In genomic region chr4:87497586-87497985, GRCh38 we compare ENCODE assay signal across 21 cellular contexts. TPM values are rescaled to one million over a fixed set of nuclear protein-coding genes. Genes with fewer than 3 reads are reported as not detected.
DNase-seq lines count a peak whose midpoint lies in the region; ATAC-seq and TF ChIP-seq lines count a peak whose summit lies in the region.
"Had no signal": no experiment of that assay in that cellular context is flagged by ENCODE, and none has a peak within 500 bp of the region (broad histone marks: within the 10 kb centered on the region; RNA-seq: fewer than 3 reads in every experiment).

No MANE protein-coding gene starts in this region.

- 22 to 28% methylated on average over 3 of the region's 3 CpGs for WGBS in GM23248 (ENCODE audit: low coverage in 1 of 2, low lambda C conversion rate in 2 of 2, missing lambda C conversion rate in 2 of 2), 2 experiments
- WGBS in esophagus squamous epithelium, 2 donors, result 80 to 82% methylated on average over 1 to 3 of the region's 3 CpGs
- WGBS in lung, 2 donors, result 80 to 94% methylated on average over 3 of the region's 3 CpGs
- 82 to 96% (median 87%) methylated on average over 3 of the region's 3 CpGs for WGBS in stomach, 5 donors

- no peak for TF ChIP-seq CTCF in esophagus squamous epithelium (IDR thresholded peaks at IDR 0.05)
- no peak for TF ChIP-seq CTCF in lung (IDR thresholded peaks at IDR 0.05; ENCODE audit: control extremely low read depth, extremely low read depth)
- TF ChIP-seq CTCF in stomach (IDR thresholded peaks at IDR 0.05), result no peak
- no peak for TF ChIP-seq CTCF in CD14-positive monocyte (IDR thresholded peaks at IDR 0.05)

- peaks cover 0 to 3% (median 0%) of the 10 kb centered on the region in 7 donors for H3K9me3 Mint-ChIP-seq in CD14-positive monocyte
- H3K9me3 Mint-ChIP-seq: neural progenitor cell, type B pancreatic cell had no signal

- H3K9ac ChIP-seq in GM23248, result no peak overlapping the region; the same call in 1 of the 2 replicates
- H3K9ac ChIP-seq: BLaER1, neural progenitor cell had no signal

- H3K27ac Mint-ChIP-seq in CD14-positive monocyte, result no peak overlapping the region
- H3K27ac Mint-ChIP-seq: activated naive CD4-positive, alpha-beta T cell treated with anti-CD3 and anti-CD28 coated beads, Interleukin-2, amount 50 U/mL, for 72 hours; neural progenitor cell; type B pancreatic cell had no signal

- H3K36me3 ChIP-seq in GM23248 (ENCODE audit: low read depth), result no peaks in the 10 kb centered on the region
- H3K36me3 ChIP-seq in esophagus squamous epithelium, result peaks cover 0 to 44% (median 0%) of the 10 kb centered on the region in 3 donors
- H3K36me3 ChIP-seq in lung (ENCODE audit: control insufficient read depth in 2 of 2, insufficient read depth in 2 of 2, low read length in 2 of 2), result peaks cover 13 to 22% of the 10 kb centered on the region in 2 donors
- H3K36me3 ChIP-seq in stomach, result peaks cover 15 to 46% (median 28%) of the 10 kb centered on the region in 4 donors
- H3K36me3 ChIP-seq: BLaER1, neural progenitor cell, SJCRH30 had no signal

- no peak for ATAC-seq in lung (ENCODE audit: insufficient read depth, low FRiP score)
- ATAC-seq: activated naive CD4-positive, alpha-beta T cell treated with anti-CD3 and anti-CD28 coated beads, Interleukin-2, amount 50 U/mL, for 72 hours; esophagus mucosa had no signal

- no peaks in the 10 kb centered on the region for H3K9me2 ChIP-seq in GM23248 (ENCODE audit: insufficient read depth)

- no peak overlapping the region for H3K4me3 Mint-ChIP-seq in CD14-positive monocyte
- H3K4me3 Mint-ChIP-seq: neural progenitor cell, type B pancreatic cell had no signal

- TF ChIP-seq POLR2A in esophagus squamous epithelium (IDR thresholded peaks at IDR 0.05), result no peak
- no peak for TF ChIP-seq POLR2A in stomach (IDR thresholded peaks at IDR 0.05)

- no peaks in the 10 kb centered on the region for H3K36me3 Mint-ChIP-seq in CD14-positive monocyte
- H3K36me3 Mint-ChIP-seq: activated naive CD4-positive, alpha-beta T cell treated with anti-CD3 and anti-CD28 coated beads, Interleukin-2, amount 50 U/mL, for 72 hours; neural progenitor cell; type B pancreatic cell had no signal

- intact Hi-C loops in esophagus squamous epithelium (cut with DNase I) (no loop called here), stomach (cut with DNase I; ENCODE audit: low total_unique reads) (no loop called here), CD14-positive monocyte (cut with micrococcal nuclease) (no loop called here)

- H3K27ac ChIP-seq in GM23248, result peak overlapping the region; percentile 57
- peak overlapping the region in 3 of 4 donors; percentile 68 to 74 (median 71) for H3K27ac ChIP-seq in esophagus squamous epithelium
- peak overlapping the region; percentile 40 to 53 for H3K27ac ChIP-seq in lung (ENCODE audit: low read depth in 1 of 2, low read length in 1 of 2)
- peak overlapping the region; percentile 45 to 78 (median 67) for H3K27ac ChIP-seq in stomach
- H3K27ac ChIP-seq: BLaER1, neural progenitor cell had no signal

- H3K4me3 ChIP-seq in GM23248, result no peak overlapping the region; the same call in 1 of the 2 replicates
- H3K4me3 ChIP-seq in esophagus squamous epithelium, result no peak overlapping the region
- H3K4me3 ChIP-seq in lung, result no peak overlapping the region
- H3K4me3 ChIP-seq in stomach, result no peak overlapping the region
- H3K4me3 ChIP-seq: BLaER1, mucosa of descending colon, neural progenitor cell, SJCRH30 had no signal

- peaks cover 11% of the 10 kb centered on the region for H3F3A ChIP-seq in GM23248 (ENCODE audit: insufficient read depth)

- H2AFZ ChIP-seq in GM23248, result peak overlapping the region; percentile 87
- H2AFZ ChIP-seq: neural progenitor cell had no signal

- H3K4me1 Mint-ChIP-seq in CD14-positive monocyte, result peaks cover 3% of the 10 kb centered on the region
- H3K4me1 Mint-ChIP-seq: neural progenitor cell had no signal

- H3K9me3 ChIP-seq in GM23248 (ENCODE audit: low read depth) (no peaks in the 10 kb centered on the region), esophagus squamous epithelium (no peaks in the 10 kb centered on the region), lung (ENCODE audit: control insufficient read depth in 2 of 2, insufficient read depth in 1 of 2, low read length in 1 of 2) (no peaks in the 10 kb centered on the region), stomach (no peaks in the 10 kb centered on the region)
- H3K9me3 ChIP-seq: BLaER1, mucosa of descending colon, SJCRH30 had no signal

- H4K20me1 ChIP-seq in GM23248 (ENCODE audit: insufficient read depth), result no peaks in the 10 kb centered on the region
- H4K20me1 ChIP-seq: BLaER1 had no signal

- peaks cover 2 to 6% (median 4%) of the 10 kb centered on the region in 3 donors for H3K27me3 Mint-ChIP-seq in CD14-positive monocyte (ENCODE audit: low read depth in 3 of 3)
- H3K27me3 Mint-ChIP-seq: type B pancreatic cell had no signal

- no peak for TF ChIP-seq EP300 in stomach (IDR thresholded peaks at IDR 0.05)

- no peaks in the 10 kb centered on the region for H3K79me2 ChIP-seq in GM23248 (ENCODE audit: insufficient read depth)

- H3K4me2 ChIP-seq in GM23248 (ENCODE audit: unreplicated experiment), result peak overlapping the region; percentile 86
- H3K4me2 ChIP-seq: BLaER1, neural progenitor cell had no signal

- H3K27me3 ChIP-seq in GM23248 (replicated peaks; ENCODE audit: insufficient read depth) (no peaks in the 10 kb centered on the region), esophagus squamous epithelium (no peaks in the 10 kb centered on the region), lung (ENCODE audit: control insufficient read depth, insufficient read depth) (no peaks in the 10 kb centered on the region), stomach (no peaks in the 10 kb centered on the region)
- H3K27me3 ChIP-seq: BLaER1, neural progenitor cell, SJCRH30 had no signal

- H3K4me1 ChIP-seq in GM23248 (ENCODE audit: insufficient read depth) (peaks cover 9% of the 10 kb centered on the region; the same call in 1 of the 2 replicates), esophagus squamous epithelium (peaks cover under 1 to 70% (median 23%) of the 10 kb centered on the region in 3 donors), lung (ENCODE audit: control insufficient read depth in 2 of 2, insufficient read depth in 2 of 2, low read length in 2 of 2) (peaks cover 2 to 11% of the 10 kb centered on the region in 2 donors), stomach (peaks cover 0 to 47% (median 20%) of the 10 kb centered on the region in 4 donors)
- H3K4me1 ChIP-seq: BLaER1, neural progenitor cell had no signal

- in situ Hi-C loops in GM23248 (cut with MboI), result no loop called here

- DNase-seq in GM23248 (no peak), esophagus squamous epithelium (lab: John Stamatoyannopoulos, UW) (no peak), lung (ENCODE audit: low spot score) (no peak), stomach (no peak), NCI-H1092 (lab: John Stamatoyannopoulos, UW) (no peak), NCI-H510A (lab: John Stamatoyannopoulos, UW) (no peak), CD14-positive monocyte (ENCODE audit: low spot score) (no peak), NCI-H524 treated with DMSO at 0.1 percent for 48 hours (lab: John Stamatoyannopoulos, UW) (no peak)
- DNase-seq: effector CD8-positive, alpha-beta T cell; mucosa of descending colon; NCI-H2081; stimulated activated CD4-positive, alpha-beta T cell treated with anti-CD3 and anti-CD28 coated beads, Interleukin-4, amount 100 ng/mL, for 24 hours; stimulated activated naive CD4-positive, alpha-beta T cell treated with Interleukin-2 at 50 U/mL for 16 hours had no signal

RNA-seq across cellular contexts. Expression of gene SPARCL1, which starts 31.6 kb away (rescaled TPM):
- total RNA-seq in GM23248 (2014; rRNA removed; shearing (Covaris generic)), result not detected in 2 replicates
- not detected in 2 replicates for polyA plus RNA-seq in GM23248 (2016; fragmentation: Nextera tagmentation; extraction: Ambion mirVana)
- total RNA-seq in esophagus squamous epithelium, result 100 to 1,000 TPM in 2 of 4 donors, 10 to 100 TPM in 2; 37.3 to 450 (median 131) TPM
- total RNA-seq in lung, result 100 to 1,000 TPM; 294 to 422 TPM
- 100 to 1,000 TPM in 1 of 2 donors, 10 to 100 TPM in 1; 93.2 to 486 TPM for polyA plus RNA-seq in lung
- total RNA-seq in stomach, result 100 to 1,000 TPM; 173 to 710 (median 607) TPM
- polyA plus RNA-seq in stomach, result 100 to 1,000 TPM in 1 of 3 donors, 10 to 100 TPM in 2; 36.9 to 191 (median 69.3) TPM
- polyA plus RNA-seq in CD14-positive monocyte, result not detected
- total RNA-seq: activated naive CD4-positive, alpha-beta T cell treated with anti-CD3 and anti-CD28 coated beads, Interleukin-2, amount 50 U/mL, for 72 hours; Daoy; SJCRH30; T-helper 1 cell treated with Interleukin-12 subunit alpha and Interleukin-12 subunit beta and Interleukin-4 antibody, amounts not matched to agents 30 ng/mL and 1 ng/mL, for 36 hours had no signal

Comparison
In these comparisons a context has a peak if more than half of its experiments do, and no peak if none do; other contexts are left out.
1. RNA of gene SPARCL1, which starts 31.6 kb away (total RNA-seq): 173 to 710 TPM in stomach, 294 to 422 TPM in lung and 37.3 to 450 TPM in esophagus squamous epithelium; not detected in GM23248; every median in the first group is over 10 times any median in the second.
2. Peak in every context shown above with its lines, with median percentiles within 50 percentile points of each other: H3K27ac ChIP-seq.